Comparison of ENCODE assay signal across 18 cellular contexts in the genomic region with DNA sequence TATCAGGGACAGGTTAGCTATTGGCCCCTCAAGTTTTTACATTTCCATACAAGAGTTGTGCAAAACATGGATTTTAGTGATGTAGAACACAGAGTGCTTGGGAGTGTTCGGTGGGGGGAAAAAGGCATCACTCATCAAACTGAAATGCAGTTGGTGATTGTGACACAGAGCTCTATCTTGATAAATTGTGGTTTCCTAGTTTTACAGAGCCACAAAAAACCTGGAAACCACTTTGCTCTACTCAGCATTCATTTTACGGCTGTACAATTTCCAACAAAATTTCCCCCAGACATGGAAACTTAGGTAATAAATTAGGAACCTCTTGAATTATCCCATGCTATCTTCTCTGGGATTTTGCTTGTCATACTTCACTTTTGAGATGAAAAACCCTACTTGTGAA.
DNase-seq lines count a peak whose midpoint lies in the region; ATAC-seq and TF ChIP-seq lines count a peak whose summit lies in the region.
"Had no signal": no experiment of that assay in that cellular context is flagged by ENCODE, and none has a peak within 500 bp of the region (broad histone marks: within the 10 kb centered on the region; RNA-seq: fewer than 3 reads in every experiment).

No MANE protein-coding gene starts in this region.

- H3K4me1 Mint-ChIP-seq in activated naive CD4-positive, alpha-beta T cell treated with anti-CD3 and anti-CD28 coated beads for 36 hours (ENCODE audit: low read depth), result no peaks in the 10 kb centered on the region

- TF ChIP-seq CTCF in PC-3 (conservative IDR thresholded peaks at IDR 0.05; ENCODE audit: low read depth, low read length) (no peak), fibroblast of mammary gland (conservative IDR thresholded peaks at IDR 0.05; ENCODE audit: control insufficient read depth, insufficient read depth, low read depth, low read length) (no peak)

- H3K9me3 ChIP-seq in PC-3 (ENCODE audit: low read length), result no peaks in the 10 kb centered on the region
- H3K9me3 ChIP-seq: BLaER1 had no signal

- H3K4me2 ChIP-seq in PC-3 (ENCODE audit: low read length), result peak overlapping the region; percentile 1; the same call in 1 of the 2 replicates
- H3K4me2 ChIP-seq: BLaER1 had no signal

- 0 out of 2 replicates have a peak, but pooled peaks cover 4% of the 10 kb centered on the region for H3K9me2 ChIP-seq in PC-3 (replicated peaks; ENCODE audit: low read length)

- ATAC-seq in PC-3 (peak; percentile 65), sciatic nerve (peak; percentile 70), GM19452 (IDR thresholded peaks at IDR 0.05; ENCODE audit: unreplicated experiment) (no peak)

- POLR2A ChIA-PET in PC-3 (lab: Charles Lee; ENCODE audit: unreplicated experiment), result no interaction called here

- H3K4me3 ChIP-seq in PC-3 (ENCODE audit: low read length) (no peak overlapping the region), fibroblast of mammary gland (ENCODE audit: control insufficient read depth, low read depth, low read length) (no peak overlapping the region)
- H3K4me3 ChIP-seq: BLaER1, coronary artery, heart right ventricle had no signal

- H3K27ac Mint-ChIP-seq in activated naive CD4-positive, alpha-beta T cell treated with anti-CD3 and anti-CD28 coated beads for 36 hours, result no peak overlapping the region
- H3K27ac Mint-ChIP-seq: activated T-helper 2 cell treated with anti-CD3 and anti-CD28 coated beads, Interferon-gamma antibody, Interleukin-2, Interleukin-4, amounts not matched to agents 10 μg/mL and 5 μg/mL and 100 μg/mL, durations not matched to agents 14 hours and 24 hours and 36 hours had no signal

- CTCF ChIA-PET in PC-3 (lab: Charles Lee), result no interaction called here
- CTCF ChIA-PET in activated naive CD4-positive, alpha-beta T cell treated with anti-CD3 and anti-CD28 coated beads for 36 hours (lab: Charles Lee), result no interaction called here

- intact Hi-C loops in PC-3 (cut with micrococcal nuclease) (loop anchor here (10.0 kb wide), 1 partner anchor 622 kb away; no protein-coding TSS in a partner anchor), sciatic nerve (cut with DNase I) (no loop called here)
- intact Hi-C loops in activated naive CD4-positive, alpha-beta T cell treated with anti-CD3 and anti-CD28 coated beads for 36 hours (cut with micrococcal nuclease), result no loop called here

- no peaks in the 10 kb centered on the region for H3K79me2 ChIP-seq in PC-3 (ENCODE audit: low read length)

- H3K36me3 Mint-ChIP-seq in activated naive CD4-positive, alpha-beta T cell treated with anti-CD3 and anti-CD28 coated beads for 36 hours (ENCODE audit: low read depth), result no peaks in the 10 kb centered on the region

- DNase-seq in EL, result peak; percentile 3
- DNase-seq in PC-3, result peak; percentile 84
- peak; percentile 71 for DNase-seq in fibroblast of mammary gland (ENCODE audit: low read depth)
- no peak for DNase-seq in sciatic nerve (ENCODE audit: low spot score)
- DNase-seq in ureter (ENCODE audit: low spot score), result no peak
- no peak for DNase-seq in activated naive CD4-positive, alpha-beta T cell treated with anti-CD3 and anti-CD28 coated beads for 36 hours
- DNase-seq: activated CD8-positive, alpha-beta memory T cell treated with anti-CD3 and anti-CD28 coated beads for 24 hours; heart right ventricle; kidney; midbrain; NCI-H1105 treated with DMSO at 0.1 percent for 48 hours; stimulated activated CD4-positive, alpha-beta T cell treated with anti-CD3 and anti-CD28 coated beads, Interleukin-1b, Interleukin-23, amount 100 ng/mL, for 48 hours; T-helper 2 cell had no signal

- H3K9me3 Mint-ChIP-seq in activated naive CD4-positive, alpha-beta T cell treated with anti-CD3 and anti-CD28 coated beads for 36 hours, result no peaks in the 10 kb centered on the region

- peaks cover 21% of the 10 kb centered on the region for H3K4me1 ChIP-seq in PC-3 (ENCODE audit: insufficient read depth, low read length)
- H3K4me1 ChIP-seq: BLaER1 had no signal

- no peaks in the 10 kb centered on the region for H4K20me1 ChIP-seq in PC-3 (ENCODE audit: low read length)
- H4K20me1 ChIP-seq: BLaER1 had no signal

- H2AFZ ChIP-seq in PC-3 (ENCODE audit: low read length), result peak overlapping the region; percentile 5

- H3K36me3 ChIP-seq in PC-3 (ENCODE audit: low read depth, low read length), result no peaks in the 10 kb centered on the region
- H3K36me3 ChIP-seq: BLaER1, heart right ventricle had no signal

- no peaks in the 10 kb centered on the region for H3F3A ChIP-seq in PC-3 (ENCODE audit: low read length, unreplicated experiment)

- H3K27me3 Mint-ChIP-seq in activated naive CD4-positive, alpha-beta T cell treated with anti-CD3 and anti-CD28 coated beads for 36 hours (ENCODE audit: low read depth), result no peaks in the 10 kb centered on the region

- no TSS peak for BruUV-seq in PC-3 (replicated peaks; lab: Mats Ljungman, UMichigan)

- H3K9ac ChIP-seq in PC-3 (ENCODE audit: low read length), result no peak overlapping the region
- H3K9ac ChIP-seq: BLaER1 had no signal

- H3K27ac ChIP-seq in PC-3 (ENCODE audit: low read length), result no peak overlapping the region
- H3K27ac ChIP-seq: BLaER1, RWPE1 had no signal

- H3K27me3 ChIP-seq in PC-3 (ENCODE audit: low read length), result no peaks in the 10 kb centered on the region
- H3K27me3 ChIP-seq: BLaER1, heart right ventricle had no signal

- H3K4me3 Mint-ChIP-seq in activated naive CD4-positive, alpha-beta T cell treated with anti-CD3 and anti-CD28 coated beads for 36 hours, result no peak overlapping the region

Comparison
In these comparisons a context has a peak if more than half of its experiments do, and no peak if none do; other contexts are left out.
1. DNase-seq: peak in EL (single experiment), PC-3 (single experiment) and fibroblast of mammary gland (single experiment); none in sciatic nerve (single experiment), ureter (single experiment) and activated naive CD4-positive, alpha-beta T cell treated with anti-CD3 and anti-CD28 coated beads for 36 hours (single experiment).